Comparison of ENCODE assay signal across 9 cellular contexts in genomic region chr20:561437-562231, GRCh38. TPM values are rescaled to one million over a fixed set of nuclear protein-coding genes. Genes with fewer than 3 reads are reported as not detected.
DNase-seq lines count a peak whose midpoint lies in the region; ATAC-seq, FAIRE-seq and TF ChIP-seq lines count a peak whose summit lies in the region.
"Had no signal": no experiment of that assay in that cellular context is flagged by ENCODE, and none has a peak within 500 bp of the region (broad histone marks: within the 10 kb centered on the region; RNA-seq: fewer than 3 reads in every experiment).

No MANE protein-coding gene starts in this region.

- H3K36me3 ChIP-seq in H7 (replicated peaks; ENCODE audit: control insufficient read depth, insufficient read depth, low read length) = no peaks in the 10 kb centered on the region
- H3K36me3 ChIP-seq in HepG2 (replicated peaks in 1 of 2; ENCODE audit: control insufficient read depth in 1 of 2, insufficient read depth in 2 of 2, low read length in 2 of 2) = no peaks in the 10 kb centered on the region

- H3K27me3 ChIP-seq in H7 (ENCODE audit: control insufficient read depth, insufficient read depth, low read length) = no peaks in the 10 kb centered on the region
- H3K27me3 ChIP-seq in HepG2 (ENCODE audit: control insufficient read depth in 1 of 2, insufficient read depth in 2 of 2, low read length in 2 of 2) = peaks cover 7 to 43% of the 10 kb centered on the region in 2 experiments; a peak in 3 of 5 replicates

- H3K27me3 Mint-ChIP-seq in WTC11 (ENCODE audit: low read depth) (no peaks in the 10 kb centered on the region), chondrocyte (ENCODE audit: low read depth) (peaks cover 35% of the 10 kb centered on the region)

- DNase-seq in CMK (ENCODE audit: low read depth) (peak; percentile 58), H7 (peak; percentile 85), NCI-H2196 (lab: John Stamatoyannopoulos, UW; ENCODE audit: unreplicated experiment) (peak; percentile 51), WTC11 (ENCODE audit: low spot score) (peak; percentile 83), chondrocyte (ENCODE audit: low spot score) (no peak), HepG2 (ENCODE audit: low spot score) (peak; percentile 86)
- peak; percentile 28 for DNase-seq in stimulated activated CD8-positive, alpha-beta memory T cell treated with anti-CD3 and anti-CD28 coated beads, Interleukin-4, amount 100 ng/mL, for 24 hours (ENCODE audit: low read depth)

- H3K9me3 Mint-ChIP-seq in WTC11 (no peaks in the 10 kb centered on the region), chondrocyte (ENCODE audit: low read depth) (no peaks in the 10 kb centered on the region)
- H3K9me3 Mint-ChIP-seq: IgD-negative memory B cell had no signal

- H3K9ac ChIP-seq in HepG2 (ENCODE audit: insufficient read depth, low read depth, low read length) = no peak overlapping the region

- H3K27ac ChIP-seq in HepG2 (ENCODE audit: extremely low read length, insufficient read depth, low read length) = no peak overlapping the region

- no peak for TF ChIP-seq POLR2A in HepG2 (IDR thresholded peaks at IDR 0.05; ENCODE audit: insufficient read depth in 1 of 2, low read depth in 2 of 2, low read length in 2 of 2)

- H3K4me1 Mint-ChIP-seq in WTC11 = no peaks in the 10 kb centered on the region
- H3K4me1 Mint-ChIP-seq in chondrocyte (ENCODE audit: low read depth) = no peaks in the 10 kb centered on the region

- no TSS peak for BruUV-seq in HepG2 (replicated peaks; lab: Mats Ljungman, UMichigan)

- ATAC-seq in WTC11 (peak; percentile 96), HepG2 (peak; percentile 89), HG03520 (IDR thresholded peaks at IDR 0.05; ENCODE audit: unreplicated experiment) (no peak)

- in situ Hi-C loops in HepG2 (cut with HindIII; ENCODE audit: extremely low pct_ligation_motif_present, low pct_unique_long_range_greater_than_20kb) = loop anchor here (5.0 kb wide), 2 partner anchors 86 to 176 kb away; no protein-coding TSS in a partner anchor

- H3K4me3 Mint-ChIP-seq in WTC11 = no peak overlapping the region
- H3K4me3 Mint-ChIP-seq in chondrocyte (ENCODE audit: unreplicated experiment) = no peak overlapping the region
- H3K4me3 Mint-ChIP-seq: IgD-negative memory B cell had no signal

- H3K79me2 ChIP-seq in HepG2 (ENCODE audit: insufficient read depth, low read length) = no peaks in the 10 kb centered on the region

- CTCF ChIA-PET in WTC11 (lab: Charles Lee) (interaction anchor here (0.7 to 4.4 kb wide), 20 partner anchors 10 to 177 kb away, joined by 3 to 58 read pairs (median 4); partner anchors contain the start of gene CSNK2A1), HepG2 (lab: Yijun Ruan, JAX; ENCODE audit: low intra/inter-chr PET ratio, low total read pairs) (interaction anchor here (0.7 to 3.2 kb wide), 8 partner anchors 84 to 208 kb away, joined by 3 to 56 read pairs (median 20); no protein-coding TSS in a partner anchor)

- H4K20me1 ChIP-seq in HepG2 (ENCODE audit: insufficient read depth, low read length) = no peaks in the 10 kb centered on the region

- TF ChIP-seq EP300 in HepG2 (IDR thresholded peaks at IDR 0.05; ENCODE audit: low read depth in 2 of 2, low read length in 2 of 2) (no peak), HepG2 (CRISPR knock-in tag; IDR thresholded peaks at IDR 0.05; ENCODE audit: borderline replicate concordance) (no peak)

- POLR2A ChIA-PET in WTC11 (lab: Charles Lee) = interaction anchor here (1.2 kb wide), 1 partner anchor 50 kb away, joined by 5 read pairs; no protein-coding TSS in a partner anchor
- POLR2A ChIA-PET in HepG2 (lab: Yijun Ruan, JAX) = no interaction called here

- FAIRE-seq in HepG2 (lab: Jason Lieb, UNC) = peak; percentile 93

- no peaks in the 10 kb centered on the region for H3K4me1 ChIP-seq in HepG2 (ENCODE audit: insufficient read depth, low read length)

- TF ChIP-seq CTCF in WTC11 (IDR thresholded peaks at IDR 0.05) (peak; percentile 88), chondrocyte (IDR thresholded peaks at IDR 0.05) (peak; percentile 96), HepG2 (CRISPR knock-in tag; IDR thresholded peaks at IDR 0.05) (peak; percentile 99)

- H3K27ac Mint-ChIP-seq in WTC11 (no peak overlapping the region), chondrocyte (ENCODE audit: unreplicated experiment) (no peak overlapping the region)
- H3K27ac Mint-ChIP-seq: IgD-negative memory B cell had no signal

- H3K36me3 Mint-ChIP-seq in WTC11 = no peaks in the 10 kb centered on the region
- H3K36me3 Mint-ChIP-seq in chondrocyte (ENCODE audit: low read depth) = no peaks in the 10 kb centered on the region
- H3K36me3 Mint-ChIP-seq: IgD-negative memory B cell had no signal

- TF ChIP-seq RAD21 in HepG2 (CRISPR knock-in tag; IDR thresholded peaks at IDR 0.05) = peak; percentile 98

- no peak overlapping the region for H2AFZ ChIP-seq in HepG2 (ENCODE audit: low read length)

- intact Hi-C loops in HepG2 (cut with micrococcal nuclease; ENCODE audit: unreplicated experiment) = loop anchor here (1.0 kb wide), 4 partner anchors 84 to 178 kb away; no protein-coding TSS in a partner anchor

- WGBS in HepG2 (ENCODE audit: low lambda C conversion rate) = 12% methylated on average over 12 of the region's 12 CpGs

- H3K4me3 ChIP-seq in H7 (ENCODE audit: insufficient read depth, low read depth, low read length) = no peak overlapping the region
- H3K4me3 ChIP-seq in HepG2 (replicated peaks in 1 of 3; ENCODE audit: insufficient read depth in 1 of 3, low read depth in 2 of 3, low read length in 3 of 3) = no peak overlapping the region

- no peak overlapping the region for H3K4me2 ChIP-seq in HepG2 (ENCODE audit: low read depth, low read length)

- H3K9me3 ChIP-seq in HepG2 (ENCODE audit: low read length) = no peaks in the 10 kb centered on the region

TF ChIP-seq in WTC11, 78 proteins besides CTCF, POLR2A, EP300 and RAD21:
- TF ChIP-seq GABPB1 (CRISPR knock-in tag; IDR thresholded peaks at IDR 0.05) (peak; percentile 41; the same call in 1 of the 2 replicates), ATF1 (CRISPR knock-in tag; IDR thresholded peaks at IDR 0.05) (no peak)

TF ChIP-seq in HepG2, 621 proteins besides CTCF, POLR2A, EP300 and RAD21 (continues in another document):
- no peak for TF ChIP-seq KAT7 (CRISPR knock-in tag; IDR thresholded peaks at IDR 0.05; ENCODE audit: borderline replicate concordance)
- TF ChIP-seq KLF11 (CRISPR knock-in tag; IDR thresholded peaks at IDR 0.05) = 0 out of 2 replicates have a peak, but pooled peaks have one; percentile 49
- peak; percentile 86 for TF ChIP-seq MIER2 (CRISPR knock-in tag; IDR thresholded peaks at IDR 0.05)
- TF ChIP-seq ZSCAN25 (CRISPR knock-in tag; IDR thresholded peaks at IDR 0.05) = peak; percentile 59

RNA-seq across cellular contexts. Expression of gene CSNK2A1, which starts 18.0 kb away (rescaled TPM):
- 124 and 187 TPM in 2 replicates for total RNA-seq in H7 (2014; rRNA removed; shearing (Covaris generic))
- total RNA-seq in WTC11 (2021) = 235 to 244 TPM (median 236 TPM) in 3 replicates
- total RNA-seq in chondrocyte = 121 to 129 TPM (median 122 TPM) in 3 replicates
- total RNA-seq in HepG2 (2016; rRNA removed; fragmentation: Illumina TruSeq; extraction: Trizol) = 231 and 288 TPM in 2 replicates
- 61.5 and 68.7 TPM in 2 replicates for total RNA-seq in HepG2 (2016; cell fraction: cytosol; rRNA removed; fragmentation: Illumina TruSeq; extraction: Trizol; ENCODE audit: low read depth)
- total RNA-seq in HepG2 (2016; cell fraction: insoluble cytoplasmic fraction; rRNA removed; fragmentation: Illumina TruSeq; extraction: Trizol) = 223 and 276 TPM in 2 replicates
- total RNA-seq in HepG2 (2016; cell fraction: membrane; rRNA removed; fragmentation: Illumina TruSeq; extraction: Trizol) = 134 and 154 TPM in 2 replicates
- total RNA-seq in HepG2 (2016; cell fraction: nucleus; rRNA removed; fragmentation: Illumina TruSeq; extraction: Trizol) = 168 and 193 TPM in 2 replicates
- 131 and 153 TPM in 2 replicates for polyA plus RNA-seq in HepG2 (2011; rRNA removed)
- 111 and 139 TPM in 2 replicates for polyA plus RNA-seq in HepG2 (2011; cell fraction: cytosol; rRNA removed)
- 88.9 and 104 TPM in 2 replicates for polyA plus RNA-seq in HepG2 (2011; cell fraction: nucleus; rRNA removed)
- 170 and 173 TPM in 2 replicates for polyA plus RNA-seq in HepG2 (2012)
- 29.0 and 30.9 TPM in 2 replicates for polyA plus RNA-seq in HepG2 (2016; cell fraction: cytosol; fragmentation: Illumina TruSeq; extraction: Trizol; ENCODE audit: low read depth)
- polyA plus RNA-seq in HepG2 (2016; cell fraction: insoluble cytoplasmic fraction; fragmentation: Illumina TruSeq; extraction: Trizol; ENCODE audit: low read depth) = 222 and 255 TPM in 2 replicates
- 56.7 and 58.4 TPM in 2 replicates for polyA plus RNA-seq in HepG2 (2016; cell fraction: membrane; fragmentation: Illumina TruSeq; extraction: Trizol; ENCODE audit: low read depth)
- 145 and 159 TPM in 2 replicates for polyA plus RNA-seq in HepG2 (2016; cell fraction: nucleus; fragmentation: Illumina TruSeq; extraction: Trizol; ENCODE audit: insufficient read depth, low read depth)
- polyA minus RNA-seq in HepG2 (2011; rRNA and poly(A)+ RNA removed; ENCODE audit: low replicate concordance) = 131 and 343 TPM in 2 replicates
- polyA minus RNA-seq in HepG2 (2011; cell fraction: cytosol; rRNA and poly(A)+ RNA removed) = 168 and 178 TPM in 2 replicates
- polyA minus RNA-seq in HepG2 (2011; cell fraction: nucleus; rRNA and poly(A)+ RNA removed) = 284 and 317 TPM in 2 replicates

RNA-seq across cellular contexts. Expression of gene TCF15, which starts 48.5 kb away (rescaled TPM):
- 4.2 and 5.1 TPM in 2 replicates for total RNA-seq in H7 (2014; rRNA removed; shearing (Covaris generic))
- total RNA-seq in WTC11 (2021) (3.8 to 5.8 TPM (median 4.6 TPM) in 3 replicates), chondrocyte (0.28 to 0.50 TPM in 2 of 3 replicates, not detected in the other), HepG2 (2016; rRNA removed; fragmentation: Illumina TruSeq; extraction: Trizol) (not detected in 2 replicates)
- total RNA-seq in HepG2 (2016; cell fraction: cytosol; rRNA removed; fragmentation: Illumina TruSeq; extraction: Trizol; ENCODE audit: low read depth) = not detected in 2 replicates
- not detected in 2 replicates for total RNA-seq in HepG2 (2016; cell fraction: insoluble cytoplasmic fraction; rRNA removed; fragmentation: Illumina TruSeq; extraction: Trizol)
- not detected in 2 replicates for total RNA-seq in HepG2 (2016; cell fraction: membrane; rRNA removed; fragmentation: Illumina TruSeq; extraction: Trizol)
- total RNA-seq in HepG2 (2016; cell fraction: nucleus; rRNA removed; fragmentation: Illumina TruSeq; extraction: Trizol) = not detected in 2 replicates
- polyA plus RNA-seq in HepG2 (2011; rRNA removed) = not detected in 2 replicates
- polyA plus RNA-seq in HepG2 (2011; cell fraction: cytosol; rRNA removed) = not detected in 2 replicates
- not detected in 2 replicates for polyA plus RNA-seq in HepG2 (2011; cell fraction: nucleus; rRNA removed)
- polyA plus RNA-seq in HepG2 (2012) = not detected in 2 replicates
- not detected in 2 replicates for polyA plus RNA-seq in HepG2 (2016; cell fraction: cytosol; fragmentation: Illumina TruSeq; extraction: Trizol; ENCODE audit: low read depth)
- polyA plus RNA-seq in HepG2 (2016; cell fraction: insoluble cytoplasmic fraction; fragmentation: Illumina TruSeq; extraction: Trizol; ENCODE audit: low read depth) = not detected in 2 replicates
- not detected in 2 replicates for polyA plus RNA-seq in HepG2 (2016; cell fraction: membrane; fragmentation: Illumina TruSeq; extraction: Trizol; ENCODE audit: low read depth)
- polyA plus RNA-seq in HepG2 (2016; cell fraction: nucleus; fragmentation: Illumina TruSeq; extraction: Trizol; ENCODE audit: insufficient read depth, low read depth) = not detected in 2 replicates
- not detected in 2 replicates for polyA minus RNA-seq in HepG2 (2011; rRNA and poly(A)+ RNA removed; ENCODE audit: low replicate concordance)
- not detected in 2 replicates for polyA minus RNA-seq in HepG2 (2011; cell fraction: cytosol; rRNA and poly(A)+ RNA removed)
- not detected in 2 replicates for polyA minus RNA-seq in HepG2 (2011; cell fraction: nucleus; rRNA and poly(A)+ RNA removed)
- polyA plus RNA-seq: IgD-negative memory B cell had no signal
